ENCODE assay signal across 1 cellular context in the genomic region with DNA sequence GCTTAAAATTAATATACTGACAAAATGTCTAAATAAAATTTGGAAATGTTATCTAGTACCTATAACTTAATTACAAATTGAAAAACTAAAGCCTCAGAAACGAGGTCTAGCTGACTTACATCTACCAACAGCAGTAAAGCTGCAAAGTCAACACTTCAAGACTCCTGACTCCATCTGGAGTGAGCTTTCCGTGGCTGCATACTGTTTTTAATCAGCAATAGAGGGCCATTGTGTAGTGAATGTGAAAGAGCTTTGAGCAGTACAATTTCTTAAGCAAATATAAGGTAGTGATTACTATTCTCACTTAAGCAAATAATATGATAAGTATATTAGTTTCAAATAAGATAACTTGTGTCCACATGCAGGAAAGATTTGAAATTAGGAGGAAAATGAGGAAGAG.
TF ChIP-seq lines count a peak whose summit lies in the region.

No MANE protein-coding gene starts in this region.

TF ChIP-seq in HepG2, 621 proteins besides CTCF, POLR2A, EP300 and RAD21:
- TF ChIP-seq TARDBP (CRISPR knock-in tag; IDR thresholded peaks at IDR 0.05) (no peak), GATAD1 (CRISPR knock-in tag; IDR thresholded peaks at IDR 0.05) (no peak), ZNF569 (CRISPR knock-in tag; IDR thresholded peaks at IDR 0.05; ENCODE audit: borderline replicate concordance) (no peak), CREM (IDR thresholded peaks at IDR 0.05) (no peak), CREM (CRISPR knock-in tag; IDR thresholded peaks at IDR 0.05) (no peak), ZNF260 (CRISPR knock-in tag; IDR thresholded peaks at IDR 0.05; ENCODE audit: borderline replicate concordance, low read depth) (no peak)
